ENCODE assay signal across 19 cellular contexts in genomic region chr19:29964171-29964570, GRCh38. TPM values are rescaled to one million over a fixed set of nuclear protein-coding genes. Genes with fewer than 3 reads are reported as not detected.
DNase-seq lines count a peak whose midpoint lies in the region; ATAC-seq, FAIRE-seq and TF ChIP-seq lines count a peak whose summit lies in the region.
"Had no signal": no experiment of that assay in that cellular context is flagged by ENCODE, and none has a peak within 500 bp of the region (broad histone marks: within the 10 kb centered on the region; RNA-seq: fewer than 3 reads in every experiment).

No MANE protein-coding gene starts in this region.

- H3K4me3 ChIP-seq in adipocyte (ENCODE audit: low read length) = no peak overlapping the region
- H3K4me3 ChIP-seq in SK-N-SH (ENCODE audit: low read depth in 2 of 2, low read length in 1 of 2) = no peak overlapping the region
- H3K4me3 ChIP-seq: HAP-1, upper lobe of right lung had no signal

- H3K27ac ChIP-seq in SK-N-SH (ENCODE audit: low read depth in 2 of 2, low read length in 1 of 2) = no peak overlapping the region
- H3K27ac ChIP-seq: parathyroid adenoma, RWPE1, upper lobe of right lung had no signal

- peaks cover 65% of the 10 kb centered on the region for H4K20me1 ChIP-seq in SK-N-SH (ENCODE audit: insufficient read depth)

- H3K36me3 Mint-ChIP-seq in activated naive CD8-positive, alpha-beta T cell = peaks cover 2% of the 10 kb centered on the region
- H3K36me3 Mint-ChIP-seq in activated naive CD8-positive, alpha-beta T cell treated with anti-CD3 and anti-CD28 coated beads, Interleukin-2, amount 50 U/mL, for 24 hours (ENCODE audit: low read depth) = peaks cover 8% of the 10 kb centered on the region
- H3K36me3 Mint-ChIP-seq in glutamatergic neuron (ENCODE audit: unreplicated experiment) = no peaks in the 10 kb centered on the region
- H3K36me3 Mint-ChIP-seq in stimulated activated naive B cell treated with anti-CD40 and anti-IgM and Interleukin-4, amounts not matched to agents 10 μg/mL and 1 μg/mL and 100 μg/mL, for 72 hours = peaks cover 7 to 14% of the 10 kb centered on the region in 2 donors

- CTCF ChIA-PET in SK-N-SH (lab: Yijun Ruan, JAX) = interaction anchor here (0.8 to 1.1 kb wide), 2 partner anchors 23 to 106 kb away, joined by 3 to 5 read pairs; partner anchors contain the start of gene URI1

- TF ChIP-seq RAD21 in SK-N-SH (IDR thresholded peaks at IDR 0.05; ENCODE audit: low read length) = no peak

- no peak overlapping the region for H2AFZ ChIP-seq in SK-N-SH (ENCODE audit: low read depth)
- H2AFZ ChIP-seq: parathyroid adenoma had no signal

- no peak for DNase-seq in activated naive CD8-positive, alpha-beta T cell treated with anti-CD3 and anti-CD28 coated beads, Interleukin-2, amount 50 U/mL, for 24 hours
- DNase-seq in adipocyte (ENCODE audit: low read depth) = peak; percentile 59
- DNase-seq in glutamatergic neuron = no peak
- DNase-seq in stimulated activated naive B cell treated with anti-CD40 and anti-IgM and Interleukin-4, amounts not matched to agents 10 μg/mL and 1 μg/mL and 100 μg/mL, for 72 hours = no peak
- no peak for DNase-seq in NCI-H1105 (lab: John Stamatoyannopoulos, UW)
- no peak for DNase-seq in SK-N-SH
- DNase-seq in GM12892 (ENCODE audit: insufficient read length) = no peak
- DNase-seq: activated gamma-delta T cell treated with Interleukin-2 at 50 U/mL for 16 hours; endodermal cell; islet precursor cell; NCI-H1092; small intestine; stimulated activated naive CD8-positive, alpha-beta T cell treated with anti-CD3 and anti-CD28 coated beads, Interleukin-15, Interleukin-2, amounts not matched to agents 100 U/mL and 50 U/mL, for 24 hours; upper lobe of right lung had no signal

- 96% methylated on average over 5 of the region's 5 CpGs for WGBS in SK-N-SH (ENCODE audit: low lambda C conversion rate)

- H3K27me3 ChIP-seq in adipocyte (replicated peaks; ENCODE audit: control insufficient read depth, insufficient read depth, low read length) (no peaks in the 10 kb centered on the region), SK-N-SH (ENCODE audit: insufficient read depth) (no peaks in the 10 kb centered on the region)
- H3K27me3 ChIP-seq: upper lobe of right lung had no signal

- peaks cover 84% of the 10 kb centered on the region for H3K4me1 Mint-ChIP-seq in activated naive CD8-positive, alpha-beta T cell (ENCODE audit: low read depth)
- H3K4me1 Mint-ChIP-seq in activated naive CD8-positive, alpha-beta T cell treated with anti-CD3 and anti-CD28 coated beads, Interleukin-2, amount 50 U/mL, for 24 hours = peaks cover 85% of the 10 kb centered on the region
- peaks cover 30% of the 10 kb centered on the region for H3K4me1 Mint-ChIP-seq in glutamatergic neuron (ENCODE audit: low read depth, unreplicated experiment)
- peaks cover 35 to 80% of the 10 kb centered on the region in 2 donors for H3K4me1 Mint-ChIP-seq in stimulated activated naive B cell treated with anti-CD40 and anti-IgM and Interleukin-4, amounts not matched to agents 10 μg/mL and 1 μg/mL and 100 μg/mL, for 72 hours

- peaks cover 100% of the 10 kb centered on the region for H3K79me2 ChIP-seq in SK-N-SH (ENCODE audit: insufficient read depth)

- H3F3A ChIP-seq in SK-N-SH (replicated peaks; ENCODE audit: insufficient read depth) = peaks cover 16% of the 10 kb centered on the region

- H3K4me1 ChIP-seq in adipocyte (ENCODE audit: control insufficient read depth, insufficient read depth, low read length) = peaks cover 43% of the 10 kb centered on the region
- peaks cover 11 to 47% of the 10 kb centered on the region in 2 experiments; a peak in 3 of 4 replicates for H3K4me1 ChIP-seq in SK-N-SH (ENCODE audit: control insufficient read depth in 1 of 2, insufficient read depth in 2 of 2, low read depth in 1 of 2, low read length in 1 of 2)
- H3K4me1 ChIP-seq: HAP-1 had no signal

- H3K4me2 ChIP-seq in SK-N-SH = no peak overlapping the region

- no peaks in the 10 kb centered on the region for H3K9me2 ChIP-seq in SK-N-SH

- no peak for TF ChIP-seq POLR2A in GM12892 (IDR thresholded peaks at IDR 0.05; ENCODE audit: low read depth, low read length)

- H3K9me3 ChIP-seq in adipocyte (ENCODE audit: control insufficient read depth, low read length) = no peaks in the 10 kb centered on the region
- H3K9me3 ChIP-seq in SK-N-SH = peaks cover 9% of the 10 kb centered on the region; the same call in 1 of the 2 replicates
- H3K9me3 ChIP-seq: HAP-1, upper lobe of right lung had no signal

- H3K9ac ChIP-seq in adipocyte (ENCODE audit: low read length) = no peak overlapping the region
- no peak overlapping the region for H3K9ac ChIP-seq in SK-N-SH
- H3K9ac ChIP-seq: parathyroid adenoma had no signal

- no peak for ATAC-seq in activated naive CD8-positive, alpha-beta T cell treated with anti-CD3 and anti-CD28 coated beads, Interleukin-2, amount 50 U/mL, for 24 hours
- no peak for ATAC-seq in stimulated activated naive B cell treated with anti-CD40 and anti-IgM and Interleukin-4, amounts not matched to agents 10 μg/mL and 1 μg/mL and 100 μg/mL, for 72 hours (replicated peaks)
- ATAC-seq: stimulated activated naive CD8-positive, alpha-beta T cell treated with anti-CD3 and anti-CD28 coated beads, Interleukin-15, Interleukin-2, amounts not matched to agents 100 U/mL and 50 U/mL, for 24 hours; upper lobe of right lung had no signal

- no peaks in the 10 kb centered on the region for H3K9me3 Mint-ChIP-seq in activated naive CD8-positive, alpha-beta T cell (ENCODE audit: low read depth)
- no peaks in the 10 kb centered on the region for H3K9me3 Mint-ChIP-seq in activated naive CD8-positive, alpha-beta T cell treated with anti-CD3 and anti-CD28 coated beads, Interleukin-2, amount 50 U/mL, for 24 hours
- peaks cover 2% of the 10 kb centered on the region for H3K9me3 Mint-ChIP-seq in glutamatergic neuron (ENCODE audit: unreplicated experiment)
- H3K9me3 Mint-ChIP-seq in stimulated activated naive B cell treated with anti-CD40 and anti-IgM and Interleukin-4, amounts not matched to agents 10 μg/mL and 1 μg/mL and 100 μg/mL, for 72 hours = peaks cover 4% of the 10 kb centered on the region in 2 donors
- H3K9me3 Mint-ChIP-seq: endodermal cell had no signal

- H3K27me3 Mint-ChIP-seq in activated naive CD8-positive, alpha-beta T cell = no peaks in the 10 kb centered on the region
- H3K27me3 Mint-ChIP-seq in activated naive CD8-positive, alpha-beta T cell treated with anti-CD3 and anti-CD28 coated beads, Interleukin-2, amount 50 U/mL, for 24 hours = no peaks in the 10 kb centered on the region
- no peaks in the 10 kb centered on the region for H3K27me3 Mint-ChIP-seq in glutamatergic neuron (ENCODE audit: unreplicated experiment)
- no peaks in the 10 kb centered on the region for H3K27me3 Mint-ChIP-seq in stimulated activated naive B cell treated with anti-CD40 and anti-IgM and Interleukin-4, amounts not matched to agents 10 μg/mL and 1 μg/mL and 100 μg/mL, for 72 hours

- POLR2A ChIA-PET in SK-N-SH (lab: Yijun Ruan, JAX) = interaction anchor here (1.4 kb wide), 1 partner anchor 18 kb away, joined by 5 read pairs; no protein-coding TSS in a partner anchor

- no peak for TF ChIP-seq EP300 in SK-N-SH (IDR thresholded peaks at IDR 0.05; ENCODE audit: borderline replicate concordance in 1 of 2, low read depth in 1 of 2, low read length in 1 of 2)

- H3K4me3 Mint-ChIP-seq in activated naive CD8-positive, alpha-beta T cell = no peak overlapping the region
- H3K4me3 Mint-ChIP-seq in activated naive CD8-positive, alpha-beta T cell treated with anti-CD3 and anti-CD28 coated beads, Interleukin-2, amount 50 U/mL, for 24 hours = no peak overlapping the region
- H3K4me3 Mint-ChIP-seq in glutamatergic neuron (ENCODE audit: unreplicated experiment) = peak overlapping the region; percentile 6
- no peak overlapping the region for H3K4me3 Mint-ChIP-seq in stimulated activated naive B cell treated with anti-CD40 and anti-IgM and Interleukin-4, amounts not matched to agents 10 μg/mL and 1 μg/mL and 100 μg/mL, for 72 hours
- H3K4me3 Mint-ChIP-seq: endodermal cell had no signal

- TF ChIP-seq CTCF in glutamatergic neuron (IDR thresholded peaks at IDR 0.05; ENCODE audit: partially characterized antibody, unreplicated experiment) = no peak
- TF ChIP-seq CTCF in SK-N-SH (IDR thresholded peaks at IDR 0.05) = no peak

- FAIRE-seq in GM12892 (lab: Jason Lieb, UNC) = no peak
- FAIRE-seq: A204.1, small intestine had no signal

- H3K36me3 ChIP-seq in adipocyte (ENCODE audit: control insufficient read depth, insufficient read depth, low read length, severe bottlenecking) (no peaks in the 10 kb centered on the region), SK-N-SH (replicated peaks in 1 of 2; ENCODE audit: control insufficient read depth in 1 of 2, insufficient read depth in 2 of 2, low read length in 1 of 2) (no peaks in the 10 kb centered on the region)
- H3K36me3 ChIP-seq: HAP-1, upper lobe of right lung had no signal

- H3K27ac Mint-ChIP-seq in activated naive CD8-positive, alpha-beta T cell = peak overlapping the region; percentile 22
- H3K27ac Mint-ChIP-seq in activated naive CD8-positive, alpha-beta T cell treated with anti-CD3 and anti-CD28 coated beads, Interleukin-2, amount 50 U/mL, for 24 hours = no peak overlapping the region
- peak overlapping the region; percentile 63 for H3K27ac Mint-ChIP-seq in glutamatergic neuron (ENCODE audit: unreplicated experiment)
- peak overlapping the region; percentile 39 for H3K27ac Mint-ChIP-seq in stimulated activated naive B cell treated with anti-CD40 and anti-IgM and Interleukin-4, amounts not matched to agents 10 μg/mL and 1 μg/mL and 100 μg/mL, for 72 hours
- H3K27ac Mint-ChIP-seq: endodermal cell had no signal

TF ChIP-seq in SK-N-SH, 30 proteins besides CTCF, POLR2A, EP300 and RAD21:
- TF ChIP-seq RCOR1 (IDR thresholded peaks at IDR 0.05; ENCODE audit: low read length) (no peak), ZBTB33 (IDR thresholded peaks at IDR 0.05; ENCODE audit: borderline replicate concordance, low read depth) (no peak)

RNA-seq across cellular contexts. Expression of gene URI1, which starts 22.1 kb away (rescaled TPM):
- total RNA-seq in glutamatergic neuron (ENCODE audit: unreplicated experiment) = 43.7 TPM
- polyA plus RNA-seq in SK-N-SH (2012; rRNA removed) = 32.4 and 36.9 TPM in 2 replicates
- polyA plus RNA-seq in SK-N-SH (2012; cell fraction: cytosol; rRNA removed) = 45.9 and 65.9 TPM in 2 replicates
- 15.7 and 35.5 TPM in 2 replicates for polyA plus RNA-seq in SK-N-SH (2012; cell fraction: nucleus; rRNA removed)
- polyA plus RNA-seq in GM12892 (2012; ENCODE audit: missing spikeins) = 50.5 TPM
